19 cellular contexts compared by ENCODE assay signal in genomic region chr18:12333650-12334279, GRCh38. TPM values are rescaled to one million over a fixed set of nuclear protein-coding genes. Genes with fewer than 3 reads are reported as not detected.
DNase-seq lines count a peak whose midpoint lies in the region; ATAC-seq and TF ChIP-seq lines count a peak whose summit lies in the region.
"Had no signal": no experiment of that assay in that cellular context is flagged by ENCODE, and none has a peak within 500 bp of the region (broad histone marks: within the 10 kb centered on the region; RNA-seq: fewer than 3 reads in every experiment).

No MANE protein-coding gene starts in this region.

- no peak for TF ChIP-seq EP300 in suprapubic skin (IDR thresholded peaks at IDR 0.05)

- no peak for TF ChIP-seq POLR2A in suprapubic skin (IDR thresholded peaks at IDR 0.05)

- H3K36me3 Mint-ChIP-seq in activated CD8-positive, alpha-beta memory T cell treated with anti-CD3 and anti-CD28 coated beads, Interleukin-2, amount 10 ng/mL, durations not matched to agents 7 days and 5 days = peaks cover 27% of the 10 kb centered on the region

- peaks cover 74% of the 10 kb centered on the region for H3K36me3 ChIP-seq in suprapubic skin
- H3K36me3 ChIP-seq: prostate gland had no signal

- peak; percentile 39 for DNase-seq in activated CD8-positive, alpha-beta memory T cell treated with anti-CD3 and anti-CD28 coated beads, Interleukin-2, amount 10 ng/mL, durations not matched to agents 7 days and 5 days
- no peak for DNase-seq in activated CD8-positive, alpha-beta memory T cell treated with anti-CD3 and anti-CD28 coated beads, Interleukin-2, amount 50 U/mL, for 4 hours
- DNase-seq in amniotic epithelial cell (ENCODE audit: low read depth) (peak; percentile 48), right cardiac atrium (no peak), suprapubic skin (ENCODE audit: low spot score in 2 of 2) (peak; percentile 21 to 29), H4 (ENCODE audit: low spot score) (no peak)
- DNase-seq: activated CD4-positive, alpha-beta T cell treated with anti-CD3 and anti-CD28 coated beads for 4 hours; CD4-positive, alpha-beta T cell; erythroblast; glutamatergic neuron; NCI-H2029 treated with DMSO at 0.1 percent for 48 hours; NCI-H524 treated with DMSO at 0.1 percent for 48 hours had no signal

- H3K4me3 Mint-ChIP-seq in activated CD8-positive, alpha-beta memory T cell treated with anti-CD3 and anti-CD28 coated beads, Interleukin-2, amount 10 ng/mL, durations not matched to agents 7 days and 5 days = no peak overlapping the region
- H3K4me3 Mint-ChIP-seq: activated naive CD4-positive, alpha-beta T cell treated with anti-CD3 and anti-CD28 coated beads, Interleukin-2, amount 50 U/mL, for 24 hours; CD4-positive, alpha-beta T cell; nephron had no signal

- H3K4me1 ChIP-seq in right cardiac atrium (ENCODE audit: control insufficient read depth, insufficient read depth, low read length) (no peaks in the 10 kb centered on the region), suprapubic skin (no peaks in the 10 kb centered on the region)
- H3K4me1 ChIP-seq: prostate gland had no signal

- H3K9me3 Mint-ChIP-seq in activated CD8-positive, alpha-beta memory T cell treated with anti-CD3 and anti-CD28 coated beads, Interleukin-2, amount 10 ng/mL, durations not matched to agents 7 days and 5 days (ENCODE audit: low read depth) = no peaks in the 10 kb centered on the region
- H3K9me3 Mint-ChIP-seq: activated naive CD4-positive, alpha-beta T cell treated with anti-CD3 and anti-CD28 coated beads, Interleukin-2, amount 50 U/mL, for 24 hours; CD4-positive, alpha-beta T cell; nephron had no signal

- H3K27ac Mint-ChIP-seq in activated CD8-positive, alpha-beta memory T cell treated with anti-CD3 and anti-CD28 coated beads, Interleukin-2, amount 10 ng/mL, durations not matched to agents 7 days and 5 days = no peak overlapping the region
- H3K27ac Mint-ChIP-seq: activated naive CD4-positive, alpha-beta T cell treated with anti-CD3 and anti-CD28 coated beads, Interleukin-2, amount 50 U/mL, for 24 hours; CD4-positive, alpha-beta T cell; nephron had no signal

- TF ChIP-seq CTCF in suprapubic skin (IDR thresholded peaks at IDR 0.05) = no peak

- 72% methylated on average over 8 of the region's 8 CpGs for WGBS in right cardiac atrium
- 78% methylated on average over 8 of the region's 8 CpGs for WGBS in suprapubic skin

- ATAC-seq in activated CD8-positive, alpha-beta memory T cell treated with anti-CD3 and anti-CD28 coated beads, Interleukin-2, amount 10 ng/mL, durations not matched to agents 7 days and 5 days = no peak
- ATAC-seq in right cardiac atrium (peak; percentile 20 to 38), GM21717 (IDR thresholded peaks at IDR 0.05; ENCODE audit: unreplicated experiment) (no peak), GM21447 (IDR thresholded peaks at IDR 0.05; ENCODE audit: unreplicated experiment) (no peak)

- no peaks in the 10 kb centered on the region for H3K27me3 Mint-ChIP-seq in activated CD8-positive, alpha-beta memory T cell treated with anti-CD3 and anti-CD28 coated beads, Interleukin-2, amount 10 ng/mL, durations not matched to agents 7 days and 5 days
- H3K27me3 Mint-ChIP-seq: activated naive CD4-positive, alpha-beta T cell treated with anti-CD3 and anti-CD28 coated beads, Interleukin-2, amount 50 U/mL, for 24 hours; CD4-positive, alpha-beta T cell had no signal

- H3K27me3 ChIP-seq in right cardiac atrium (ENCODE audit: control insufficient read depth, insufficient read depth) = no peaks in the 10 kb centered on the region
- no peaks in the 10 kb centered on the region for H3K27me3 ChIP-seq in suprapubic skin
- H3K27me3 ChIP-seq: dorsolateral prefrontal cortex, SJSA1 had no signal

- intact Hi-C loops in right cardiac atrium (cut with DNase I) = no loop called here

- H3K4me1 Mint-ChIP-seq in activated CD8-positive, alpha-beta memory T cell treated with anti-CD3 and anti-CD28 coated beads, Interleukin-2, amount 10 ng/mL, durations not matched to agents 7 days and 5 days = no peaks in the 10 kb centered on the region
- H3K4me1 Mint-ChIP-seq: activated naive CD4-positive, alpha-beta T cell treated with anti-CD3 and anti-CD28 coated beads, Interleukin-2, amount 50 U/mL, for 24 hours had no signal

- no peak overlapping the region for H3K27ac ChIP-seq in right cardiac atrium (ENCODE audit: low read length)
- H3K27ac ChIP-seq in suprapubic skin = no peak overlapping the region
- H3K27ac ChIP-seq: prostate gland, SJSA1 had no signal

- no peaks in the 10 kb centered on the region for H3K9me3 ChIP-seq in right cardiac atrium (ENCODE audit: control insufficient read depth, low read length)
- H3K9me3 ChIP-seq in suprapubic skin = no peaks in the 10 kb centered on the region
- H3K9me3 ChIP-seq: prostate gland, SJSA1 had no signal

- CTCF ChIA-PET in activated CD8-positive, alpha-beta memory T cell treated with anti-CD3 and anti-CD28 coated beads, Interleukin-2, amount 10 ng/mL, durations not matched to agents 7 days and 5 days (lab: Charles Lee) = no interaction called here

- no peak overlapping the region for H3K4me3 ChIP-seq in right cardiac atrium (ENCODE audit: low read length)
- no peak overlapping the region for H3K4me3 ChIP-seq in suprapubic skin
- H3K4me3 ChIP-seq: dorsolateral prefrontal cortex, prostate gland, SJSA1 had no signal

RNA-seq across cellular contexts. Expression of gene TUBB6, which starts 25.7 kb away (rescaled TPM):
- 10 to 100 TPM; 14.7 to 39.0 TPM for total RNA-seq in activated CD8-positive, alpha-beta memory T cell treated with anti-CD3 and anti-CD28 coated beads, Interleukin-2, amount 10 ng/mL, durations not matched to agents 7 days and 5 days
- total RNA-seq in right cardiac atrium = 100 to 1,000 TPM in 2 of 4 donors, 10 to 100 TPM in 2; 69.0 to 189 (median 117) TPM
- 143 TPM for polyA plus RNA-seq in right cardiac atrium
- 100 to 1,000 TPM; 211 to 298 (median 220) TPM for total RNA-seq in suprapubic skin
- 126 TPM in 2 replicates for total RNA-seq in H4 (2014; rRNA removed; shearing (Covaris generic))

RNA-seq across cellular contexts. Expression of gene AFG3L2, which starts 43.3 kb away (rescaled TPM):
- 10 to 100 TPM; 39.6 to 50.9 TPM for total RNA-seq in activated CD8-positive, alpha-beta memory T cell treated with anti-CD3 and anti-CD28 coated beads, Interleukin-2, amount 10 ng/mL, durations not matched to agents 7 days and 5 days
- total RNA-seq in right cardiac atrium = 10 to 100 TPM; 73.1 to 88.4 (median 80.2) TPM
- 53.3 TPM for polyA plus RNA-seq in right cardiac atrium
- total RNA-seq in suprapubic skin = 10 to 100 TPM; 53.0 to 62.8 (median 57.9) TPM
- total RNA-seq in H4 (2014; rRNA removed; shearing (Covaris generic)) = 52.6 and 54.5 TPM in 2 replicates

Comparison
In these comparisons a context has a peak if more than half of its experiments do, and no peak if none do; other contexts are left out.
1. DNase-seq: peak in activated CD8-positive, alpha-beta memory T cell treated with anti-CD3 and anti-CD28 coated beads, Interleukin-2, amount 10 ng/mL, durations not matched to agents 7 days and 5 days (single experiment), amniotic epithelial cell (single experiment) and suprapubic skin (2 of 2); none in activated CD8-positive, alpha-beta memory T cell treated with anti-CD3 and anti-CD28 coated beads, Interleukin-2, amount 50 U/mL, for 4 hours (single experiment), right cardiac atrium (0 of 3) and H4 (single experiment).
2. ATAC-seq: peak in right cardiac atrium (2 of 2); none in activated CD8-positive, alpha-beta memory T cell treated with anti-CD3 and anti-CD28 coated beads, Interleukin-2, amount 10 ng/mL, durations not matched to agents 7 days and 5 days (single experiment), GM21717 (single experiment) and GM21447 (single experiment).